Comparison of ENCODE assay signal across 1 cellular context in genomic region chr5:138096997-138097828, GRCh38.
TF ChIP-seq lines count a peak whose summit lies in the region.

No MANE protein-coding gene starts in this region.

TF ChIP-seq in HepG2, 621 proteins besides CTCF, POLR2A, EP300 and RAD21:
- TF ChIP-seq NBN (conservative IDR thresholded peaks at IDR 0.05) (no peak), ZBTB20 (CRISPR knock-in tag; IDR thresholded peaks at IDR 0.05; ENCODE audit: borderline replicate concordance, low read depth) (no peak), ZNF740 (CRISPR knock-in tag; IDR thresholded peaks at IDR 0.05) (no peak), TCF7L2 (IDR thresholded peaks at IDR 0.05; ENCODE audit: low read depth, low read length) (no peak), SOX13 (IDR thresholded peaks at IDR 0.05) (no peak), SOX13 (CRISPR knock-in tag; conservative IDR thresholded peaks at IDR 0.05 in 1 of 2, IDR thresholded peaks at IDR 0.05 in 1 of 2) (peak in 1 of 2 experiments; percentile 21; a peak in 1 of 4 replicates), SMC3 (IDR thresholded peaks at IDR 0.05; ENCODE audit: low read length) (no peak), ZNF280B (CRISPR knock-in tag; IDR thresholded peaks at IDR 0.05; ENCODE audit: borderline replicate concordance) (no peak), MAFK (conservative IDR thresholded peaks at IDR 0.05 in 1 of 2, IDR thresholded peaks at IDR 0.05 in 1 of 2; ENCODE audit: low read length in 2 of 2) (no peak), ZNF251 (CRISPR knock-in tag; IDR thresholded peaks at IDR 0.05) (no peak)
